8 cellular contexts compared by ENCODE assay signal in the genomic region with DNA sequence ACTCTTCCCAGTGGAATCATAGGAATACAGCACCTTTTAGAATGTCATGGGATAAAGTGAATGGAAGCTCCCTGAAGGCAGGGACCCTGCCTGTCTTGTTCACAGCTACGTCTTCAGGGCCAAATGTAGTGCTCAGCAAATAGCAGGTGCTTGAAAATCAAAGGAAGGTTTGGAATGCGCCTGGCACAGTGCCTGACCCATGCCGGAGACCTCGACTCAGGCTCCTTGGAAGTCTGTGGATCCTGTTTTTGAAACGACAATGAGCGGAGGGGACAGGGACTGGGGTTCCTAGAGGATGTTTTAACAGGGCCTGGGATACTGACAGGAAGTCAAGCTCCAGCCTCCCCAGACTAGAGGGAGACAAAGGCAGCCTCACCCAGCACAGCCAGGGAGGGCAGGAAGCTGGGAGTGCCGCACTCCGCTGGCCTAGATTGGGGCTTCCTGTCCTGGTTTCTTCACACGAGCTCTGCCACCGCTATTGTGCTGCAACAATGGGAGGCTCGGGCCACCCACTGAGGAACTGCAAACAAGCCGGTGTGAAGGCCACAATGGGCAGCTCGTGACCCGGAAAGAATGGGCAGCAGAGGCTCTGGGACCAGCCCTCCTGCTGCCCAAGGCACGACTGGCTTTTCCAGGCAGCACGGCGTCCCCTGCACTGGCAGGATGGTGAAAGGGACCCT.
DNase-seq lines count a peak whose midpoint lies in the region; ATAC-seq and TF ChIP-seq lines count a peak whose summit lies in the region.

No MANE protein-coding gene starts in this region.

- peaks cover 81% of the 10 kb centered on the region for H3K4me1 Mint-ChIP-seq in CD14-positive monocyte
- peaks cover 46% of the 10 kb centered on the region for H3K4me1 Mint-ChIP-seq in activated T-helper 2 cell treated with anti-CD3 and anti-CD28 coated beads, Interferon-gamma antibody, Interleukin-2, Interleukin-4, amounts not matched to agents 10 μg/mL and 5 μg/mL and 100 μg/mL, durations not matched to agents 14 hours and 24 hours and 36 hours (ENCODE audit: low read depth)

- peaks cover 2% of the 10 kb centered on the region for H3K9me3 ChIP-seq in right cardiac atrium (ENCODE audit: control insufficient read depth, low read length)

- TF ChIP-seq CTCF in CD14-positive monocyte (IDR thresholded peaks at IDR 0.05) = no peak

- H3K27me3 ChIP-seq in right cardiac atrium (ENCODE audit: control insufficient read depth, insufficient read depth) = no peaks in the 10 kb centered on the region

- peak overlapping the region; percentile 77 for H3K27ac ChIP-seq in right cardiac atrium (ENCODE audit: low read length)

- peak overlapping the region; percentile 19 to 39 for H3K4me3 Mint-ChIP-seq in CD14-positive monocyte
- no peak overlapping the region for H3K4me3 Mint-ChIP-seq in activated T-helper 2 cell treated with anti-CD3 and anti-CD28 coated beads, Interferon-gamma antibody, Interleukin-2, Interleukin-4, amounts not matched to agents 10 μg/mL and 5 μg/mL and 100 μg/mL, durations not matched to agents 14 hours and 24 hours and 36 hours (ENCODE audit: low read depth)

- H3K4me1 ChIP-seq in right cardiac atrium (ENCODE audit: control insufficient read depth, insufficient read depth, low read length) = peaks cover 3% of the 10 kb centered on the region

- no peak overlapping the region for H3K4me3 ChIP-seq in right cardiac atrium (ENCODE audit: low read length)

- peaks cover 54 to 69% of the 10 kb centered on the region in 2 donors for H3K36me3 Mint-ChIP-seq in CD14-positive monocyte
- H3K36me3 Mint-ChIP-seq in activated T-helper 2 cell treated with anti-CD3 and anti-CD28 coated beads, Interferon-gamma antibody, Interleukin-2, Interleukin-4, amounts not matched to agents 10 μg/mL and 5 μg/mL and 100 μg/mL, durations not matched to agents 14 hours and 24 hours and 36 hours (ENCODE audit: low read depth) = peaks cover 46% of the 10 kb centered on the region

- intact Hi-C loops in CD14-positive monocyte (cut with micrococcal nuclease) (loop anchor here in 1 of 2 donors (5.0 kb wide), 1 partner anchor 36 kb away; no protein-coding TSS in a partner anchor), right cardiac atrium (cut with DNase I) (no loop called here)
- intact Hi-C loops in activated T-helper 2 cell treated with anti-CD3 and anti-CD28 coated beads, Interferon-gamma antibody, Interleukin-2, Interleukin-4, amounts not matched to agents 10 μg/mL and 5 μg/mL and 100 μg/mL, durations not matched to agents 14 hours and 24 hours and 36 hours (cut with micrococcal nuclease) = no loop called here

- H3K9me3 Mint-ChIP-seq in CD14-positive monocyte = peaks cover 0 to 3% (median 0%) of the 10 kb centered on the region in 7 donors
- H3K9me3 Mint-ChIP-seq in activated T-helper 2 cell treated with anti-CD3 and anti-CD28 coated beads, Interferon-gamma antibody, Interleukin-2, Interleukin-4, amounts not matched to agents 10 μg/mL and 5 μg/mL and 100 μg/mL, durations not matched to agents 14 hours and 24 hours and 36 hours = peaks cover 6% of the 10 kb centered on the region

- H3K27ac Mint-ChIP-seq in CD14-positive monocyte = peak overlapping the region; percentile 87 to 97 (median 96)
- peak overlapping the region; percentile 18 for H3K27ac Mint-ChIP-seq in activated T-helper 2 cell treated with anti-CD3 and anti-CD28 coated beads, Interferon-gamma antibody, Interleukin-2, Interleukin-4, amounts not matched to agents 10 μg/mL and 5 μg/mL and 100 μg/mL, durations not matched to agents 14 hours and 24 hours and 36 hours

- WGBS in right cardiac atrium = 44% methylated on average over 17 of the region's 17 CpGs

- ATAC-seq in right cardiac atrium = peak; percentile 86 to 96
- no peak for ATAC-seq in HG03280 (IDR thresholded peaks at IDR 0.05; ENCODE audit: unreplicated experiment)
- no peak for ATAC-seq in HG03175 (IDR thresholded peaks at IDR 0.05; ENCODE audit: unreplicated experiment)

- H3K27me3 Mint-ChIP-seq in CD14-positive monocyte (ENCODE audit: low read depth in 3 of 3) = peaks cover 0 to 2% (median 1%) of the 10 kb centered on the region in 3 donors
- no peaks in the 10 kb centered on the region for H3K27me3 Mint-ChIP-seq in activated T-helper 2 cell treated with anti-CD3 and anti-CD28 coated beads, Interferon-gamma antibody, Interleukin-2, Interleukin-4, amounts not matched to agents 10 μg/mL and 5 μg/mL and 100 μg/mL, durations not matched to agents 14 hours and 24 hours and 36 hours (ENCODE audit: low read depth)

- DNase-seq in CD14-positive monocyte (ENCODE audit: low spot score) = peak; percentile 83
- peak; percentile 99 for DNase-seq in NCI-H146 (lab: John Stamatoyannopoulos, UW)
- no peak for DNase-seq in activated T-helper 2 cell treated with anti-CD3 and anti-CD28 coated beads, Interferon-gamma antibody, Interleukin-2, Interleukin-4, amounts not matched to agents 10 μg/mL and 5 μg/mL and 100 μg/mL, durations not matched to agents 14 hours and 24 hours and 36 hours (ENCODE audit: low spot score)
- DNase-seq in right cardiac atrium = peak; percentile 76 to 87 (median 82)
- peak; percentile 49 for DNase-seq in stimulated activated CD4-positive, alpha-beta T cell treated with anti-CD3 and anti-CD28 coated beads, Interleukin-4, amount 100 ng/mL, for 24 hours
- no peak for DNase-seq in DMS 273 (lab: John Stamatoyannopoulos, UW; ENCODE audit: unreplicated experiment)

Comparison
In these comparisons a context has a peak if more than half of its experiments do, and no peak if none do; other contexts are left out.
1. DNase-seq: peak in CD14-positive monocyte (single experiment), NCI-H146 (single experiment), right cardiac atrium (3 of 3) and stimulated activated CD4-positive, alpha-beta T cell treated with anti-CD3 and anti-CD28 coated beads, Interleukin-4, amount 100 ng/mL, for 24 hours (single experiment); none in activated T-helper 2 cell treated with anti-CD3 and anti-CD28 coated beads, Interferon-gamma antibody, Interleukin-2, Interleukin-4, amounts not matched to agents 10 μg/mL and 5 μg/mL and 100 μg/mL, durations not matched to agents 14 hours and 24 hours and 36 hours (single experiment) and DMS 273 (single experiment).
2. ATAC-seq: peak in right cardiac atrium (2 of 2); none in HG03280 (single experiment) and HG03175 (single experiment).